16 cellular contexts compared by ENCODE assay signal in genomic region chr12:105659355-105660075, GRCh38.
DNase-seq lines count a peak whose midpoint lies in the region; ATAC-seq and TF ChIP-seq lines count a peak whose summit lies in the region.
"Had no signal": no experiment of that assay in that cellular context is flagged by ENCODE, and none has a peak within 500 bp of the region (broad histone marks: within the 10 kb centered on the region; RNA-seq: fewer than 3 reads in every experiment).

No MANE protein-coding gene starts in this region.

- no peaks in the 10 kb centered on the region for H3K9me3 ChIP-seq in testis

- ATAC-seq in GM21825 (IDR thresholded peaks at IDR 0.05; ENCODE audit: unreplicated experiment) (no peak), HG02840 (IDR thresholded peaks at IDR 0.05; ENCODE audit: low FRiP score, unreplicated experiment) (no peak)
- ATAC-seq: stimulated activated memory B cell treated with anti-CD40 and anti-IgM and Interleukin-4, amounts not matched to agents 10 μg/mL and 1 μg/mL and 100 μg/mL, for 72 hours had no signal

- no peaks in the 10 kb centered on the region for H3K36me3 ChIP-seq in testis (ENCODE audit: low read depth, missing control alignments)

- H3K4me3 ChIP-seq in epithelial cell of esophagus (ENCODE audit: low read length) (no peak overlapping the region), testis (no peak overlapping the region)

- H3K27me3 ChIP-seq in testis = no peaks in the 10 kb centered on the region

- H3K27ac ChIP-seq in testis = peak overlapping the region; percentile 11 to 50

- TF ChIP-seq CTCF in epithelial cell of esophagus (IDR thresholded peaks at IDR 0.05; ENCODE audit: insufficient read depth, low read depth, low read length, missing control alignments) (no peak), testis (IDR thresholded peaks at IDR 0.05) (no peak)

- no peak for TF ChIP-seq POLR2A in testis (IDR thresholded peaks at IDR 0.05)

- intact Hi-C loops in testis (cut with DNase I; ENCODE audit: low total_unique reads) = no loop called here

- 36 to 56% methylated on average over 2 of the region's 2 CpGs for WGBS in testis, 2 donors

- peaks cover 11% of the 10 kb centered on the region for H3K4me1 ChIP-seq in testis

- peak; percentile 73 for DNase-seq in RPMI7951 (ENCODE audit: low read depth)
- peak; percentile 75 for DNase-seq in epithelial cell of esophagus (ENCODE audit: low read depth)
- peak; percentile 1 for DNase-seq in midbrain (lab: John Stamatoyannopoulos, UW)
- DNase-seq in testis = peak; percentile 72
- no peak for DNase-seq in GM19238 (ENCODE audit: insufficient read length, low spot score)
- DNase-seq: activated B cell treated with CpG ODN at 0.5 μM for 24 hours; activated CD8-positive, alpha-beta memory T cell treated with anti-CD3 and anti-CD28 coated beads, Interleukin-2, amount 50 U/mL, for 4 hours; activated naive CD4-positive, alpha-beta T cell treated with anti-CD3 and anti-CD28 coated beads, Interleukin-2, amount 10 ng/mL, durations not matched to agents 7 days and 5 days; H7; MM.1S; NCI-H2081 treated with DMSO at 0.1 percent for 48 hours; stimulated activated CD4-positive, alpha-beta T cell treated with anti-CD3 and anti-CD28 coated beads, Interleukin-4, amount 100 ng/mL, for 1 hour; SW 1271 had no signal
